ENCODE assay signal across 23 cellular contexts in the genomic region with DNA sequence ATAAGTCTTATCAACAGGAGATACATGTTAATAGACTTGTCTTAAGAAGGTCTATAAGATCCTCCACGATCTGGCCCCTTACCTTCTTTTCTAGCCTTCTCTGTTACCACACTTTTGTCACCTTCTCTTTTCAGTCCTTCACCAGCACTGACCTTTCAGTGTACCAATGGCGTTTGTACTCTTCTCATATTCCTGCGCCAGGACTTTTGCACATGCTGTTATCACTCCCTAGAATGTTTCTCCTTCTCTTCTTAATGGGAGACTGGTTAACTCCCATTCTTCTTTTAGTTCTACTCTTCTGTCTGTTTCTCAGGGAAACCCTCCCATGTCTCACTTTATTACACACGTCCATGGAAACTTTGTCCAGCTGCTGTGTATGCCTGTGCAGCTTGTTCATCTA. TPM values are rescaled to one million over a fixed set of nuclear protein-coding genes. Genes with fewer than 3 reads are reported as not detected.
DNase-seq lines count a peak whose midpoint lies in the region; ATAC-seq and TF ChIP-seq lines count a peak whose summit lies in the region.
"Had no signal": no experiment of that assay in that cellular context is flagged by ENCODE, and none has a peak within 500 bp of the region (broad histone marks: within the 10 kb centered on the region; RNA-seq: fewer than 3 reads in every experiment).

No MANE protein-coding gene starts in this region.

- no peak overlapping the region for H3K9ac ChIP-seq in Karpas-422 (ENCODE audit: low read length)
- H3K9ac ChIP-seq: BLaER1 treated with 17β-estradiol and CSF1 and Interleukin-3, amounts not matched to agents 10 nM and 100 nM had no signal

- H3K4me3 ChIP-seq in Karpas-422 (ENCODE audit: low read length) = no peak overlapping the region
- H3K4me3 ChIP-seq: BLaER1 treated with 17β-estradiol and CSF1 and Interleukin-3, amounts not matched to agents 10 nM and 100 nM; GM12878 had no signal

- H4K20me1 ChIP-seq in Karpas-422 (ENCODE audit: insufficient read depth, low read depth, low read length) = no peaks in the 10 kb centered on the region
- H4K20me1 ChIP-seq: BLaER1 treated with 17β-estradiol and CSF1 and Interleukin-3, amounts not matched to agents 10 nM and 100 nM had no signal

- POLR2A ChIA-PET in activated CD4-positive, alpha-beta T cell treated with anti-CD3 and anti-CD28 coated beads for 36 hours (lab: Charles Lee) = no interaction called here

- H3K27me3 Mint-ChIP-seq in activated CD4-positive, alpha-beta T cell treated with anti-CD3 and anti-CD28 coated beads for 36 hours = peaks cover 3% of the 10 kb centered on the region
- H3K27me3 Mint-ChIP-seq in stimulated activated naive CD8-positive, alpha-beta T cell treated with anti-CD3 and anti-CD28 coated beads, Interleukin-15, Interleukin-2, amounts not matched to agents 100 ng/mL and 50 ng/mL, for 24 hours = peaks cover 3% of the 10 kb centered on the region
- peaks cover under 1% of the 10 kb centered on the region for H3K27me3 Mint-ChIP-seq in stimulated activated naive CD8-positive, alpha-beta T cell treated with anti-CD3 and anti-CD28 coated beads, Interleukin-15, amount 100 ng/mL, for 72 hours
- no peaks in the 10 kb centered on the region for H3K27me3 Mint-ChIP-seq in activated T-cell treated with anti-CD3 and anti-CD28 coated beads, Interleukin-2, amount 50 U/mL, for 24 hours
- H3K27me3 Mint-ChIP-seq: CD4-positive, alpha-beta T cell had no signal

- ATAC-seq in activated CD4-positive, alpha-beta T cell treated with anti-CD3 and anti-CD28 coated beads for 36 hours = no peak
- no peak for ATAC-seq in stimulated activated naive CD8-positive, alpha-beta T cell treated with anti-CD3 and anti-CD28 coated beads, Interleukin-15, amount 100 ng/mL, for 72 hours
- ATAC-seq in SK-N-SH treated with all-trans-retinoic acid at 6 μM for 48 hours = no peak
- ATAC-seq: GM12878 had no signal

- peaks cover 19% of the 10 kb centered on the region for H3K4me1 Mint-ChIP-seq in activated CD4-positive, alpha-beta T cell treated with anti-CD3 and anti-CD28 coated beads for 36 hours
- H3K4me1 Mint-ChIP-seq in stimulated activated naive CD8-positive, alpha-beta T cell treated with anti-CD3 and anti-CD28 coated beads, Interleukin-15, Interleukin-2, amounts not matched to agents 100 ng/mL and 50 ng/mL, for 24 hours (ENCODE audit: low read depth) = peaks cover 12% of the 10 kb centered on the region
- H3K4me1 Mint-ChIP-seq in stimulated activated naive CD8-positive, alpha-beta T cell treated with anti-CD3 and anti-CD28 coated beads, Interleukin-15, amount 100 ng/mL, for 72 hours = peaks cover 13% of the 10 kb centered on the region
- H3K4me1 Mint-ChIP-seq in activated T-cell treated with anti-CD3 and anti-CD28 coated beads, Interleukin-2, amount 50 U/mL, for 24 hours (ENCODE audit: low read depth) = peaks cover 12% of the 10 kb centered on the region
- H3K4me1 Mint-ChIP-seq: CD14-positive monocyte had no signal

- CTCF ChIA-PET in activated CD4-positive, alpha-beta T cell treated with anti-CD3 and anti-CD28 coated beads for 36 hours (lab: Charles Lee) = interaction anchor here (0.7 kb wide), 1 partner anchor 199 kb away, joined by 3 read pairs; no protein-coding TSS in a partner anchor

- H3K36me3 ChIP-seq in Karpas-422 (ENCODE audit: insufficient read depth, low read length) = no peaks in the 10 kb centered on the region
- H3K36me3 ChIP-seq: BE2C; BLaER1 treated with 17β-estradiol and CSF1 and Interleukin-3, amounts not matched to agents 10 nM and 100 nM had no signal

- H3K79me2 ChIP-seq in Karpas-422 (ENCODE audit: low read length) = peaks cover 1% of the 10 kb centered on the region

- no peak overlapping the region for H3K27ac ChIP-seq in Karpas-422 (ENCODE audit: low read length)
- H3K27ac ChIP-seq: 22Rv1; BLaER1 treated with 17β-estradiol and CSF1 and Interleukin-3, amounts not matched to agents 10 nM and 100 nM had no signal

- DNase-seq in activated CD4-positive, alpha-beta T cell treated with anti-CD3 and anti-CD28 coated beads for 36 hours = no peak
- DNase-seq in activated CD4-positive, alpha-beta T cell treated with anti-CD3 and anti-CD28 coated beads for 48 hours = no peak
- no peak for DNase-seq in stimulated activated naive CD8-positive, alpha-beta T cell treated with anti-CD3 and anti-CD28 coated beads, Interleukin-15, amount 100 ng/mL, for 72 hours
- DNase-seq in Karpas-422 = no peak
- DNase-seq in NCI-H1930 (lab: John Stamatoyannopoulos, UW) = no peak
- DNase-seq in activated T-cell treated with anti-CD3 and anti-CD28 coated beads, Interleukin-2, amount 50 U/mL, for 24 hours = no peak
- DNase-seq: ACHN; AML-193; BE2C; CD4-positive, alpha-beta T cell; CD8-positive, alpha-beta memory T cell; DMS 273 treated with DMSO at 0.1 percent for 48 hours; DMS79; EL; GDM1; H7; HCEC 1CT had no signal

- H3K36me3 Mint-ChIP-seq in activated CD4-positive, alpha-beta T cell treated with anti-CD3 and anti-CD28 coated beads for 36 hours (ENCODE audit: low read depth) = no peaks in the 10 kb centered on the region
- no peaks in the 10 kb centered on the region for H3K36me3 Mint-ChIP-seq in stimulated activated naive CD8-positive, alpha-beta T cell treated with anti-CD3 and anti-CD28 coated beads, Interleukin-15, Interleukin-2, amounts not matched to agents 100 ng/mL and 50 ng/mL, for 24 hours (ENCODE audit: low read depth)
- H3K36me3 Mint-ChIP-seq in activated T-cell treated with anti-CD3 and anti-CD28 coated beads, Interleukin-2, amount 50 U/mL, for 24 hours (ENCODE audit: low read depth) = no peaks in the 10 kb centered on the region
- H3K36me3 Mint-ChIP-seq: CD14-positive monocyte; CD8-positive, alpha-beta memory T cell had no signal

- H3K9me2 ChIP-seq in Karpas-422 (replicated peaks; ENCODE audit: insufficient read depth, low read length) = no peaks in the 10 kb centered on the region

- H3K27ac Mint-ChIP-seq in activated CD4-positive, alpha-beta T cell treated with anti-CD3 and anti-CD28 coated beads for 36 hours = peak overlapping the region; percentile 17
- H3K27ac Mint-ChIP-seq in stimulated activated naive CD8-positive, alpha-beta T cell treated with anti-CD3 and anti-CD28 coated beads, Interleukin-15, Interleukin-2, amounts not matched to agents 100 ng/mL and 50 ng/mL, for 24 hours = peak overlapping the region; percentile 43
- H3K27ac Mint-ChIP-seq in stimulated activated naive CD8-positive, alpha-beta T cell treated with anti-CD3 and anti-CD28 coated beads, Interleukin-15, amount 100 ng/mL, for 72 hours = no peak overlapping the region
- H3K27ac Mint-ChIP-seq in activated T-cell treated with anti-CD3 and anti-CD28 coated beads, Interleukin-2, amount 50 U/mL, for 24 hours = no peak overlapping the region
- H3K27ac Mint-ChIP-seq: CD14-positive monocyte; CD4-positive, alpha-beta T cell; CD8-positive, alpha-beta memory T cell had no signal

- 0 out of 2 replicates have a peak overlapping the region, but pooled peaks have one; percentile 1 for H2AFZ ChIP-seq in Karpas-422 (ENCODE audit: low read length)

- peaks cover 38% of the 10 kb centered on the region for H3K4me1 ChIP-seq in Karpas-422 (ENCODE audit: low read length)
- H3K4me1 ChIP-seq: BE2C had no signal

- H3K27me3 ChIP-seq in Karpas-422 (ENCODE audit: low read length) = no peaks in the 10 kb centered on the region
- H3K27me3 ChIP-seq: BLaER1 treated with 17β-estradiol and CSF1 and Interleukin-3, amounts not matched to agents 10 nM and 100 nM had no signal

- no peaks in the 10 kb centered on the region for H3K9me3 ChIP-seq in Karpas-422 (ENCODE audit: low read length)
- H3K9me3 ChIP-seq: BE2C; BLaER1 treated with 17β-estradiol and CSF1 and Interleukin-3, amounts not matched to agents 10 nM and 100 nM had no signal

- H3K4me2 ChIP-seq in Karpas-422 (ENCODE audit: low read depth, low read length, poor library complexity, severe bottlenecking) = peak overlapping the region; percentile 31
- H3K4me2 ChIP-seq: BLaER1 treated with 17β-estradiol and CSF1 and Interleukin-3, amounts not matched to agents 10 nM and 100 nM had no signal

- H3K9me3 Mint-ChIP-seq in activated CD4-positive, alpha-beta T cell treated with anti-CD3 and anti-CD28 coated beads for 36 hours (ENCODE audit: low read depth) = no peaks in the 10 kb centered on the region
- H3K9me3 Mint-ChIP-seq in stimulated activated naive CD8-positive, alpha-beta T cell treated with anti-CD3 and anti-CD28 coated beads, Interleukin-15, Interleukin-2, amounts not matched to agents 100 ng/mL and 50 ng/mL, for 24 hours = no peaks in the 10 kb centered on the region
- H3K9me3 Mint-ChIP-seq in stimulated activated naive CD8-positive, alpha-beta T cell treated with anti-CD3 and anti-CD28 coated beads, Interleukin-15, amount 100 ng/mL, for 72 hours = peaks cover 0 to 4% of the 10 kb centered on the region in 2 donors
- no peaks in the 10 kb centered on the region for H3K9me3 Mint-ChIP-seq in activated T-cell treated with anti-CD3 and anti-CD28 coated beads, Interleukin-2, amount 50 U/mL, for 24 hours
- H3K9me3 Mint-ChIP-seq: CD14-positive monocyte; CD4-positive, alpha-beta T cell; CD8-positive, alpha-beta memory T cell had no signal

- H3K4me3 Mint-ChIP-seq in activated CD4-positive, alpha-beta T cell treated with anti-CD3 and anti-CD28 coated beads for 36 hours = no peak overlapping the region
- H3K4me3 Mint-ChIP-seq in stimulated activated naive CD8-positive, alpha-beta T cell treated with anti-CD3 and anti-CD28 coated beads, Interleukin-15, Interleukin-2, amounts not matched to agents 100 ng/mL and 50 ng/mL, for 24 hours = no peak overlapping the region
- H3K4me3 Mint-ChIP-seq in stimulated activated naive CD8-positive, alpha-beta T cell treated with anti-CD3 and anti-CD28 coated beads, Interleukin-15, amount 100 ng/mL, for 72 hours = no peak overlapping the region
- no peak overlapping the region for H3K4me3 Mint-ChIP-seq in activated T-cell treated with anti-CD3 and anti-CD28 coated beads, Interleukin-2, amount 50 U/mL, for 24 hours
- H3K4me3 Mint-ChIP-seq: CD14-positive monocyte; CD4-positive, alpha-beta T cell had no signal

- intact Hi-C loops in activated CD4-positive, alpha-beta T cell treated with anti-CD3 and anti-CD28 coated beads for 36 hours (cut with DNase I, micrococcal nuclease) = loop anchor here (5.0 to 10.0 kb wide), 3 partner anchors 575 to 797 kb away; partner anchors contain the start of genes CREBZF (in 1 of the 2), TMEM126A (in 1 of the 2) and TMEM135 (in 1 of the 2)

TF ChIP-seq in SK-N-SH treated with all-trans-retinoic acid at 6 μM for 48 hours, 23 proteins besides CTCF, POLR2A, EP300 and RAD21 (continues in another document):
- no peak for TF ChIP-seq BACH2 (CRISPR knock-in tag; IDR thresholded peaks at IDR 0.05; ENCODE audit: borderline replicate concordance)
- TF ChIP-seq TCF4 (CRISPR knock-in tag; IDR thresholded peaks at IDR 0.05; ENCODE audit: borderline replicate concordance) = no peak

RNA-seq across cellular contexts. Expression of gene EED, which starts 4.4 kb away (rescaled TPM):
- 100 to 1,000 TPM in 1 of 2 experiments, 10 to 100 TPM in 1; 90.3 to 127 TPM for total RNA-seq in activated CD4-positive, alpha-beta T cell treated with anti-CD3 and anti-CD28 coated beads for 36 hours
- total RNA-seq in Karpas-422 (2014; rRNA removed; shearing (Covaris generic); ENCODE audit: low replicate concordance) = 100 and 137 TPM in 2 replicates

Comparison
In these comparisons a context has a peak if more than half of its experiments do, and no peak if none do; other contexts are left out.
1. H3K27ac Mint-ChIP-seq: peak in activated CD4-positive, alpha-beta T cell treated with anti-CD3 and anti-CD28 coated beads for 36 hours (single experiment) and stimulated activated naive CD8-positive, alpha-beta T cell treated with anti-CD3 and anti-CD28 coated beads, Interleukin-15, Interleukin-2, amounts not matched to agents 100 ng/mL and 50 ng/mL, for 24 hours (single experiment); none in stimulated activated naive CD8-positive, alpha-beta T cell treated with anti-CD3 and anti-CD28 coated beads, Interleukin-15, amount 100 ng/mL, for 72 hours (0 of 2) and activated T-cell treated with anti-CD3 and anti-CD28 coated beads, Interleukin-2, amount 50 U/mL, for 24 hours (single experiment).